Comparison of ENCODE assay signal across 3 cellular contexts in the genomic region with DNA sequence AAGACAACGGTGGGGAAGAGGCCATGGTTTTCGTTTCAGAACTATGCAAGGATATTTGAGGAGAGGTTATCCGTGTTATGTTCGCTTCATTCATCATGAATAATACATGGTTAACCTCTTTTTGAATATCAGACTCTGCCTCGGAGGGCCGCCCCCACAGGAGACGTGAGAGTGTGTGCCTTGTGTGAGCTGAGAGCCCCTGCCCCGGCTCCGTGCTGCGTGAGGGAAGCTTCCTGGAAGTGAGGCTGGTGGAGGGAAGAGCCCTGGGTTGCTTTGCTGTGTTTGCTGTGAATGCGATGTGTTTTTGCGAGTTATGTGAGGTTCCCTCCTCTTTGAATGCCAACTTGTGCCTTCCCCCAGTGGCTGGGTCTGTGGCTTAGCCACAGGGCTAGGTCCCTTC.
"Had no signal": no experiment of that assay in that cellular context is flagged by ENCODE, and none has a peak within 500 bp of the region (broad histone marks: within the 10 kb centered on the region; RNA-seq: fewer than 3 reads in every experiment).

No MANE protein-coding gene starts in this region.

- H3K4me3 ChIP-seq: GM12878 had no signal

- ATAC-seq: GM12878 had no signal

- DNase-seq: GDM1, GF-D8 had no signal
